Comparison of ENCODE assay signal across 12 cellular contexts in the genomic region with DNA sequence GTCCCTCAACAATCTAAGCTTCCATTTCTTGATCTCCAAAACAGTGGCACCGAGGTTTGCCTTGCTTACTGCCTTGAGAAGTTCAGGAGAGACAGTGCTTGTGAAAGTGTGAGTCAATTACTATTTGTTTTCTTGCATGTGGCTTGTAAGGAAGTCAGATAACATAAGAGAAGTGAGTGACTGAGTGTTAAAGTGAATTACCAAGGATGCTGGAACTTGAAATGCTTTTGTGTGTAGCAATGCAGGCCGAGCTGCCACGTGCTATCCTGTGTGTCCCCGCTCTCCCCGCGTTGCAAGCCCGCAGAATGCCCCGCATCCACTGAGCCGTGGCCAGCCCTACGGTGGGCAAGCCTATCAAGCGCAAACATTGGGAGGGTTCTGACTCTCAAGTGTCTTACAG.
A peak's percentile ranks its signal among the peaks of the same experiment; 100 is the strongest.
DNase-seq lines count a peak whose midpoint lies in the region; TF ChIP-seq lines count a peak whose summit lies in the region.
"Had no signal": no experiment of that assay in that cellular context is flagged by ENCODE, and none has a peak within 500 bp of the region (broad histone marks: within the 10 kb centered on the region; RNA-seq: fewer than 3 reads in every experiment).

No MANE protein-coding gene starts in this region.

- peak overlapping the region; percentile 83 for H3K27ac Mint-ChIP-seq in activated CD4-positive, alpha-beta T cell treated with anti-CD3 and anti-CD28 coated beads, Interleukin-2, amount 10 ng/mL, durations not matched to agents 7 days and 5 days

- H3K27ac ChIP-seq in osteoblast (ENCODE audit: low read depth, low read length) (peak overlapping the region; percentile 70), sigmoid colon (no peak overlapping the region)
- H3K27ac ChIP-seq: hepatocyte, VCaP had no signal

- CTCF ChIA-PET in activated CD4-positive, alpha-beta T cell treated with anti-CD3 and anti-CD28 coated beads, Interleukin-2, amount 10 ng/mL, durations not matched to agents 7 days and 5 days (lab: Charles Lee): interaction anchor here (0.9 to 5.0 kb wide), 9 partner anchors 10 to 23 kb away, joined by 3 to 55 read pairs (median 7); no protein-coding TSS in a partner anchor

- in situ Hi-C loops in G401 (cut with HindIII; ENCODE audit: low sequenced_read_pairs): no loop called here

- H3K9me3 ChIP-seq in osteoblast (ENCODE audit: low read depth, low read length) (no peaks in the 10 kb centered on the region), sigmoid colon (no peaks in the 10 kb centered on the region)

- peaks cover 57% of the 10 kb centered on the region for H3K4me1 ChIP-seq in osteoblast (ENCODE audit: insufficient read depth, low read length)
- H3K4me1 ChIP-seq in sigmoid colon: no peaks in the 10 kb centered on the region

- H3K27me3 Mint-ChIP-seq in activated CD4-positive, alpha-beta T cell treated with anti-CD3 and anti-CD28 coated beads, Interleukin-2, amount 10 ng/mL, durations not matched to agents 7 days and 5 days: no peaks in the 10 kb centered on the region

- H3K36me3 ChIP-seq in osteoblast (ENCODE audit: insufficient read depth, low read length): no peaks in the 10 kb centered on the region
- no peaks in the 10 kb centered on the region for H3K36me3 ChIP-seq in sigmoid colon

- 94% methylated on average over 11 of the region's 11 CpGs for WGBS in sigmoid colon, 2 donors

- intact Hi-C loops in sigmoid colon (cut with DNase I): no loop called here

- no peak overlapping the region for H3K4me2 ChIP-seq in osteoblast (ENCODE audit: insufficient read depth, low read length)
- H3K4me2 ChIP-seq: hepatocyte had no signal

- H3K27me3 ChIP-seq in osteoblast (ENCODE audit: insufficient read depth, low read length) (no peaks in the 10 kb centered on the region), sigmoid colon (no peaks in the 10 kb centered on the region)
- H3K27me3 ChIP-seq: hepatocyte had no signal

- peaks cover 76% of the 10 kb centered on the region for H3K4me1 Mint-ChIP-seq in activated CD4-positive, alpha-beta T cell treated with anti-CD3 and anti-CD28 coated beads, Interleukin-2, amount 10 ng/mL, durations not matched to agents 7 days and 5 days

- peaks cover 20% of the 10 kb centered on the region for H3K9me3 Mint-ChIP-seq in activated CD4-positive, alpha-beta T cell treated with anti-CD3 and anti-CD28 coated beads, Interleukin-2, amount 10 ng/mL, durations not matched to agents 7 days and 5 days

- H2AFZ ChIP-seq in osteoblast (ENCODE audit: low read length): no peak overlapping the region
- H2AFZ ChIP-seq: hepatocyte had no signal

- no peak for TF ChIP-seq EP300 in sigmoid colon (IDR thresholded peaks at IDR 0.05)

- peak overlapping the region; percentile 44 for H3K4me3 Mint-ChIP-seq in activated CD4-positive, alpha-beta T cell treated with anti-CD3 and anti-CD28 coated beads, Interleukin-2, amount 10 ng/mL, durations not matched to agents 7 days and 5 days

- TF ChIP-seq CTCF in cardiac fibroblast (IDR thresholded peaks at IDR 0.05; ENCODE audit: low read depth, low read length): no peak
- TF ChIP-seq CTCF in osteoblast (IDR thresholded peaks at IDR 0.05; ENCODE audit: extremely low read depth, low read depth, low read length): no peak
- TF ChIP-seq CTCF in sigmoid colon (IDR thresholded peaks at IDR 0.05): no peak

- no peak for DNase-seq in activated CD4-positive, alpha-beta T cell treated with anti-CD3 and anti-CD28 coated beads, Interleukin-2, amount 10 ng/mL, durations not matched to agents 7 days and 5 days
- DNase-seq in activated CD4-positive, alpha-beta T cell treated with anti-CD3 and anti-CD28 coated beads for 48 hours: no peak
- DNase-seq in LHCN-M2 (ENCODE audit: low read depth): peak; percentile 48
- peak; percentile 71 to 76 for DNase-seq in cardiac fibroblast (ENCODE audit: low read depth in 2 of 2)
- peak; percentile 77 for DNase-seq in osteoblast (ENCODE audit: insufficient read length, low spot score, missing footprints)
- DNase-seq in C1 segment of cervical spinal cord (lab: John Stamatoyannopoulos, UW): no peak
- DNase-seq in G401 (ENCODE audit: low spot score): no peak
- no peak for DNase-seq in sigmoid colon
- DNase-seq: effector CD8-positive, alpha-beta T cell; NCI-H1048 had no signal

- H3K4me3 ChIP-seq in cardiac fibroblast (replicated peaks in 1 of 2; ENCODE audit: low read depth in 2 of 2, low read length in 2 of 2) (no peak overlapping the region), osteoblast (ENCODE audit: insufficient read depth, low read length) (no peak overlapping the region), sigmoid colon (no peak overlapping the region)
- H3K4me3 ChIP-seq: hepatocyte had no signal

- TF ChIP-seq POLR2A in sigmoid colon (IDR thresholded peaks at IDR 0.05): no peak

- POLR2A ChIA-PET in activated CD4-positive, alpha-beta T cell treated with anti-CD3 and anti-CD28 coated beads, Interleukin-2, amount 10 ng/mL, durations not matched to agents 7 days and 5 days (lab: Charles Lee): no interaction called here

- no peaks in the 10 kb centered on the region for H3K79me2 ChIP-seq in osteoblast (ENCODE audit: insufficient read depth, low read length)
- H3K79me2 ChIP-seq: hepatocyte had no signal

- H4K20me1 ChIP-seq in osteoblast (ENCODE audit: insufficient read depth, low read length): no peaks in the 10 kb centered on the region

- H3K36me3 Mint-ChIP-seq in activated CD4-positive, alpha-beta T cell treated with anti-CD3 and anti-CD28 coated beads, Interleukin-2, amount 10 ng/mL, durations not matched to agents 7 days and 5 days (ENCODE audit: low read depth): peaks cover 19% of the 10 kb centered on the region

Comparison
In these comparisons a context has a peak if more than half of its experiments do, and no peak if none do; other contexts are left out.
1. DNase-seq: peak in LHCN-M2 (single experiment), cardiac fibroblast (2 of 2) and osteoblast (single experiment); none in activated CD4-positive, alpha-beta T cell treated with anti-CD3 and anti-CD28 coated beads, Interleukin-2, amount 10 ng/mL, durations not matched to agents 7 days and 5 days (single experiment), activated CD4-positive, alpha-beta T cell treated with anti-CD3 and anti-CD28 coated beads for 48 hours (single experiment), C1 segment of cervical spinal cord (0 of 14), G401 (single experiment) and sigmoid colon (single experiment).